20 cellular contexts compared by ENCODE assay signal in genomic region chr2:241900251-241901017, GRCh38. TPM values are rescaled to one million over a fixed set of nuclear protein-coding genes. Genes with fewer than 3 reads are reported as not detected.
A peak's percentile ranks its signal among the peaks of the same experiment; 100 is the strongest.
DNase-seq lines count a peak whose midpoint lies in the region; ATAC-seq and TF ChIP-seq lines count a peak whose summit lies in the region.
"Had no signal": no experiment of that assay in that cellular context is flagged by ENCODE, and none has a peak within 500 bp of the region (broad histone marks: within the 10 kb centered on the region; RNA-seq: fewer than 3 reads in every experiment).

No MANE protein-coding gene starts in this region.

- no peaks in the 10 kb centered on the region for H3K27me3 ChIP-seq in spleen (replicated peaks in 1 of 7)

- ATAC-seq in activated CD8-positive, alpha-beta memory T cell treated with anti-CD3 and anti-CD28 coated beads, Interleukin-2, amount 10 ng/mL, durations not matched to agents 7 days and 5 days: no peak
- ATAC-seq in left lobe of liver (no peak), HG03469 (IDR thresholded peaks at IDR 0.05; ENCODE audit: unreplicated experiment) (no peak)
- ATAC-seq: activated T-cell treated with anti-CD3 and anti-CD28 coated beads, Interleukin-2, amount 50 U/mL, for 72 hours; HCT116; stimulated activated memory B cell treated with anti-CD40 and anti-IgM and Interleukin-4, amounts not matched to agents 10 μg/mL and 1 μg/mL and 100 μg/mL, for 72 hours had no signal

- peaks cover 0 to 39% (median 0%) of the 10 kb centered on the region in 6 donors for H3K36me3 ChIP-seq in spleen

- no peak overlapping the region for H3K4me3 Mint-ChIP-seq in activated CD8-positive, alpha-beta memory T cell treated with anti-CD3 and anti-CD28 coated beads, Interleukin-2, amount 10 ng/mL, durations not matched to agents 7 days and 5 days
- H3K4me3 Mint-ChIP-seq: stimulated activated memory B cell treated with anti-CD40 and anti-IgM and Interleukin-4, amounts not matched to agents 10 μg/mL and 1 μg/mL and 100 μg/mL, for 72 hours had no signal

- CTCF ChIA-PET in activated CD8-positive, alpha-beta memory T cell treated with anti-CD3 and anti-CD28 coated beads, Interleukin-2, amount 10 ng/mL, durations not matched to agents 7 days and 5 days (lab: Charles Lee): no interaction called here

- H3K4me1 Mint-ChIP-seq in activated CD8-positive, alpha-beta memory T cell treated with anti-CD3 and anti-CD28 coated beads, Interleukin-2, amount 10 ng/mL, durations not matched to agents 7 days and 5 days: no peaks in the 10 kb centered on the region

- H3K27ac Mint-ChIP-seq in activated CD8-positive, alpha-beta memory T cell treated with anti-CD3 and anti-CD28 coated beads, Interleukin-2, amount 10 ng/mL, durations not matched to agents 7 days and 5 days: no peak overlapping the region
- H3K27ac Mint-ChIP-seq: activated T-cell treated with anti-CD3 and anti-CD28 coated beads, Interleukin-2, amount 50 U/mL, for 72 hours; stimulated activated memory B cell treated with anti-CD40 and anti-IgM and Interleukin-4, amounts not matched to agents 10 μg/mL and 1 μg/mL and 100 μg/mL, for 72 hours had no signal

- WGBS in spleen, 5 donors: 88 to 94% (median 91%) methylated on average over 32 of the region's 32 CpGs

- TF ChIP-seq CTCF in VCaP (conservative IDR thresholded peaks at IDR 0.05): no peak
- TF ChIP-seq CTCF in spleen (IDR thresholded peaks at IDR 0.05 in 8 of 11, conservative IDR thresholded peaks at IDR 0.05 in 3 of 11): no peak
- no peak for TF ChIP-seq CTCF in GM13976 (IDR thresholded peaks at IDR 0.05; ENCODE audit: borderline replicate concordance, control extremely low read depth, extremely low read depth, insufficient read depth, missing control alignments)

- peak; percentile 33 for DNase-seq in activated CD8-positive, alpha-beta memory T cell treated with anti-CD3 and anti-CD28 coated beads, Interleukin-2, amount 50 U/mL, for 48 hours
- no peak for DNase-seq in activated CD8-positive, alpha-beta memory T cell treated with anti-CD3 and anti-CD28 coated beads, Interleukin-2, amount 10 ng/mL, durations not matched to agents 7 days and 5 days
- DNase-seq in left lobe of liver (ENCODE audit: low spot score) (peak; percentile 47), spleen (peak; percentile 62), GM13976 (ENCODE audit: low spot score) (no peak), RPMI8226 (no peak)
- DNase-seq: activated CD4-positive, alpha-beta T cell treated with anti-CD3 and anti-CD28 coated beads, Interleukin-2, amount 50 U/mL, for 48 hours; activated T-cell treated with anti-CD3 and anti-CD28 coated beads, Interleukin-2, amount 50 U/mL, for 72 hours; caudate nucleus; DMS79 treated with DMSO at 0.1 percent for 48 hours; NCI-H1417 treated with DMSO at 0.1 percent for 48 hours; NCI-H2171 had no signal

- no peaks in the 10 kb centered on the region for H3K9me3 ChIP-seq in spleen

- H3K27ac ChIP-seq in VCaP: peak overlapping the region; percentile 75
- peak overlapping the region in 1 of 8 donors; percentile 11 for H3K27ac ChIP-seq in spleen
- H3K27ac ChIP-seq: parathyroid adenoma had no signal

- H3K27me3 Mint-ChIP-seq in activated CD8-positive, alpha-beta memory T cell treated with anti-CD3 and anti-CD28 coated beads, Interleukin-2, amount 10 ng/mL, durations not matched to agents 7 days and 5 days: no peaks in the 10 kb centered on the region
- H3K27me3 Mint-ChIP-seq: stimulated activated memory B cell treated with anti-CD40 and anti-IgM and Interleukin-4, amounts not matched to agents 10 μg/mL and 1 μg/mL and 100 μg/mL, for 72 hours had no signal

- no peak for TF ChIP-seq POLR2A in spleen (IDR thresholded peaks at IDR 0.05)

- H3K4me3 ChIP-seq in spleen: no peak overlapping the region

- H3K36me3 Mint-ChIP-seq in activated CD8-positive, alpha-beta memory T cell treated with anti-CD3 and anti-CD28 coated beads, Interleukin-2, amount 10 ng/mL, durations not matched to agents 7 days and 5 days: peaks cover 1% of the 10 kb centered on the region

- H3K9me3 Mint-ChIP-seq in activated CD8-positive, alpha-beta memory T cell treated with anti-CD3 and anti-CD28 coated beads, Interleukin-2, amount 10 ng/mL, durations not matched to agents 7 days and 5 days (ENCODE audit: low read depth): no peaks in the 10 kb centered on the region
- H3K9me3 Mint-ChIP-seq: stimulated activated memory B cell treated with anti-CD40 and anti-IgM and Interleukin-4, amounts not matched to agents 10 μg/mL and 1 μg/mL and 100 μg/mL, for 72 hours had no signal

- intact Hi-C loops in spleen (cut with DNase I; ENCODE audit: low total_unique reads): no loop called here

- in situ Hi-C loops in GM13976 (cut with MboI; ENCODE audit: low sequenced_read_pairs, unreplicated experiment): no loop called here

- H3K4me1 ChIP-seq in spleen: peaks cover 0 to 31% (median 15%) of the 10 kb centered on the region in 6 donors

RNA-seq across cellular contexts. Expression of gene RTP5, which starts 30.9 kb away (rescaled TPM):
- total RNA-seq in activated CD8-positive, alpha-beta memory T cell treated with anti-CD3 and anti-CD28 coated beads, Interleukin-2, amount 10 ng/mL, durations not matched to agents 7 days and 5 days: not detected
- total RNA-seq in left lobe of liver: not detected
- 1 to 10 TPM in 4 of 7 donors, under 1 TPM in 3; 0.34 to 2.2 (median 1.0) TPM for total RNA-seq in spleen
- polyA plus RNA-seq in spleen: under 1 TPM; 0.39 to 0.93 (median 0.49) TPM
- total RNA-seq: A172, kidney epithelial cell, mucosa of gallbladder had no signal

RNA-seq across cellular contexts. Expression of gene PDCD1, which starts 41.7 kb away (rescaled TPM):
- 1 to 10 TPM; 2.2 to 4.1 TPM for total RNA-seq in activated CD8-positive, alpha-beta memory T cell treated with anti-CD3 and anti-CD28 coated beads, Interleukin-2, amount 10 ng/mL, durations not matched to agents 7 days and 5 days
- total RNA-seq in left lobe of liver (0.18 TPM), spleen (1 to 10 TPM; 3.1 to 7.9 (median 5.4) TPM)
- 1 to 10 TPM; 2.7 to 7.3 (median 5.2) TPM for polyA plus RNA-seq in spleen
- total RNA-seq: A172 had no signal

Comparison
In these comparisons a context has a peak if more than half of its experiments do, and no peak if none do; other contexts are left out.
1. DNase-seq: peak in activated CD8-positive, alpha-beta memory T cell treated with anti-CD3 and anti-CD28 coated beads, Interleukin-2, amount 50 U/mL, for 48 hours (single experiment), left lobe of liver (single experiment) and spleen (single experiment); none in activated CD8-positive, alpha-beta memory T cell treated with anti-CD3 and anti-CD28 coated beads, Interleukin-2, amount 10 ng/mL, durations not matched to agents 7 days and 5 days (single experiment), GM13976 (single experiment) and RPMI8226 (single experiment).